8 cellular contexts compared by ENCODE assay signal in the genomic region with DNA sequence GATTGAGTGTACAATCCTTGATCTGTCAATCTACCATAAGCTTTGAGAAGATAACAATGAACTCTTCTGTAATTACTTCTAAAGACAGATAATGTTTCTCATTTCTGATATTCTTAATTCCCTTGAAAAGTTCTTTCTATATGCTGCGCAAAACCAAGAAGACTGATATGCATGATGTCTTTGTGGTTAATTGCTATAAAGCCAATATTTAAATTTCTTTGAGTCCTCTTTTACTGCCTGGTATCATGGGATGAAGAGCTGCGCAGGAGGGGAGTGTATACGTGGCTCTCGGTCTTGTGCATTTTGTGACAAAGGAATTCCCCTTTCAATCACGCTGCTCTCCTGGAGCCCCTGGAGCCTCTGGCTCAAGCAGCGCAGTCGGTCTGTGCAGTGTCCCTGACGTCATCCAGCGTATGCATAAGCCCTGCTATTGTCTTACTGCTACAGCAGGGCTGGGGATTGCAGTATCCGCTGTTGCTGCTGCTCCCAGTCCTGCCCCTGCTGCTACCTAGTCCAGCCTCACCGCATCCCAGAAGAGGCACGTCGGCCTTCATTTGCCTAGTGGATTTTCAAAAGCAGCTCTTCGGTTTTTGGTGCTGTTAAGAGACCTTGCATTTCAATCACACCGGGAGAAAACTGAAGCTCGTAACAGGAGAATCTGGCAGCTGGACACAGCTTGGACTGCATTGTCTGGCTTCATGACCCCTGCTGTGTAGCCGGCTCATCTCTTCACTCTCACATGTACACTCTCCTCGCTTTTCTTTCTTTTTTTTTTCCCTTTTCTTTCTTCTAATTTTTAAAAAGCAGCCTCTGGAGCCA.
DNase-seq lines count a peak whose midpoint lies in the region; ATAC-seq and TF ChIP-seq lines count a peak whose summit lies in the region.

No MANE protein-coding gene starts in this region.

- WGBS in HUES64 = 35% methylated on average over 18 of the region's 18 CpGs

- peak overlapping the region; percentile 33 for H3K4me3 ChIP-seq in HUES64 (ENCODE audit: low read length)
- H3K4me3 ChIP-seq in SJSA1 = no peak overlapping the region

- DNase-seq in SJSA1 (ENCODE audit: low read depth in 1 of 2, low spot score in 2 of 2) = peak; percentile 41 to 62
- DNase-seq in fibroblast of the conjunctiva (ENCODE audit: low read depth) = peak; percentile 77
- peak; percentile 63 for DNase-seq in neural crest cell (ENCODE audit: low read depth, low spot score)
- no peak for DNase-seq in HK-2 (ENCODE audit: unreplicated experiment)
- no peak for DNase-seq in mesenteric fat pad (ENCODE audit: low spot score)
- DNase-seq in T-helper 17 cell = no peak

- no peaks in the 10 kb centered on the region for H3K9me3 Mint-ChIP-seq in neural crest cell

- H3K9me3 ChIP-seq in HUES64 (ENCODE audit: insufficient read depth, low read depth, low read length) (no peaks in the 10 kb centered on the region), SJSA1 (replicated peaks) (no peaks in the 10 kb centered on the region), T-helper 17 cell (ENCODE audit: control insufficient read depth, low read length, poor library complexity, severe bottlenecking) (no peaks in the 10 kb centered on the region)

- H3K36me3 ChIP-seq in HUES64 (ENCODE audit: insufficient read depth, low read length) (no peaks in the 10 kb centered on the region), SJSA1 (no peaks in the 10 kb centered on the region)

- H3K27ac ChIP-seq in HUES64 (ENCODE audit: low read depth, low read length) (peak overlapping the region; percentile 29; the same call in 1 of the 2 replicates), SJSA1 (no peak overlapping the region)

- H3K36me3 Mint-ChIP-seq in neural crest cell (ENCODE audit: low read depth) = no peaks in the 10 kb centered on the region
- no peaks in the 10 kb centered on the region for H3K36me3 Mint-ChIP-seq in T-helper 17 cell (ENCODE audit: low read depth)

- TF ChIP-seq CTCF in neural crest cell (conservative IDR thresholded peaks at IDR 0.05) = no peak

- no peak overlapping the region for H3K27ac Mint-ChIP-seq in neural crest cell (ENCODE audit: unreplicated experiment)
- no peak overlapping the region for H3K27ac Mint-ChIP-seq in T-helper 17 cell

- ATAC-seq in GM21737 (IDR thresholded peaks at IDR 0.05; ENCODE audit: unreplicated experiment) (no peak), T-helper 17 cell (no peak)

- H3K4me3 Mint-ChIP-seq in neural crest cell (no peak overlapping the region), T-helper 17 cell (no peak overlapping the region)

- H3K4me1 Mint-ChIP-seq in neural crest cell = peaks cover 9% of the 10 kb centered on the region
- H3K4me1 Mint-ChIP-seq in T-helper 17 cell = peaks cover 22% of the 10 kb centered on the region

- H3K4me1 ChIP-seq in HUES64 (ENCODE audit: insufficient read depth, low read length) (peaks cover 24% of the 10 kb centered on the region), SJSA1 (replicated peaks) (no peaks in the 10 kb centered on the region; the same call in 1 of the 2 replicates)

- H3K27me3 Mint-ChIP-seq in neural crest cell (ENCODE audit: low read depth) (no peaks in the 10 kb centered on the region), T-helper 17 cell (no peaks in the 10 kb centered on the region)

- H3K27me3 ChIP-seq in HUES64 (ENCODE audit: insufficient read depth, low read length) (no peaks in the 10 kb centered on the region), SJSA1 (replicated peaks) (no peaks in the 10 kb centered on the region)

- peak overlapping the region; percentile 58; the same call in 1 of the 2 replicates for H3K9ac ChIP-seq in HUES64 (ENCODE audit: low read depth, low read length)

Comparison
In these comparisons a context has a peak if more than half of its experiments do, and no peak if none do; other contexts are left out.
1. DNase-seq: peak in SJSA1 (2 of 2), fibroblast of the conjunctiva (single experiment) and neural crest cell (single experiment); none in HK-2 (single experiment), mesenteric fat pad (single experiment) and T-helper 17 cell (0 of 3).